ENCODE assay signal across 26 cellular contexts in the genomic region with DNA sequence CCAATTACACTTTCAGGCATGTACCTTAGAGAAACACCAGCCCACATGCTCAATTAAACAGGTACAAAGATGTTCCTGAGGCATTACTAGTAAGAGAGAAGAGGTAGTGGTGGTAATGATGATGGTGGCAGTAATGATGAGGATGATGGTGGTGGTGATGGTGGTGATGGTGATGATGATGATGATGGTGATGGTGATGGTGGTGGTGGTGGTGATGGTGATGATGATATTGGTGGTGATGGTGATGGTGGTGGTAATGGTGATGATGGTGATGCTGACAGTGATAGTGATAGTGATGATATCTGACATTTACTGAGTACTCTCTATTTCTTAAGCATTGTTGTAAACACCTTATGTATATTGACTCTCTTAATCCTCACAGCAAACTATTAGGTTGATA.
DNase-seq lines count a peak whose midpoint lies in the region; ATAC-seq, FAIRE-seq and TF ChIP-seq lines count a peak whose summit lies in the region.
"Had no signal": no experiment of that assay in that cellular context is flagged by ENCODE, and none has a peak within 500 bp of the region (broad histone marks: within the 10 kb centered on the region; RNA-seq: fewer than 3 reads in every experiment).

No MANE protein-coding gene starts in this region.

- no peak overlapping the region for H3K9ac ChIP-seq in H1 (replicated peaks in 1 of 4; ENCODE audit: extremely low read depth in 1 of 4, low read depth in 3 of 4, low read length in 3 of 4)
- H3K9ac ChIP-seq: BLaER1 had no signal

- TF ChIP-seq CTCF in HEK293 (tag by site-specific recombination; IDR thresholded peaks at IDR 0.05) (no peak), H1 (IDR thresholded peaks at IDR 0.05; ENCODE audit: control extremely low read depth in 1 of 3, insufficient read depth in 1 of 3, low read depth in 1 of 3, low read length in 3 of 3) (no peak), testis (IDR thresholded peaks at IDR 0.05) (no peak)

- H3K36me3 ChIP-seq in HEK293 (ENCODE audit: control insufficient read depth in 2 of 2, insufficient read depth in 1 of 2, low read length in 2 of 2) (peaks cover 0 to 5% of the 10 kb centered on the region in 2 experiments; a peak in 1 of 3 replicates), H1 (ENCODE audit: control insufficient read depth in 2 of 4, insufficient read depth in 4 of 4, low read length in 3 of 4) (no peaks in the 10 kb centered on the region), testis (ENCODE audit: low read depth, missing control alignments) (no peaks in the 10 kb centered on the region)
- H3K36me3 ChIP-seq: BE2C, BLaER1 had no signal

- DNase-seq in HTR-8/SVneo (ENCODE audit: insufficient read length, low spot score) (no peak), H1 (ENCODE audit: low read depth in 1 of 2, low spot score in 2 of 2) (no peak), iPS-NIHi7 (ENCODE audit: extremely low spot score) (no peak), testis (no peak)
- DNase-seq: 8988T; ACHN; BE2C; C1 segment of cervical spinal cord; CD4-positive, alpha-beta memory T cell; CD4-positive, CD25-positive, alpha-beta regulatory T cell; CD8-positive, alpha-beta memory T cell; COR-L47; DMS 273 treated with DMSO at 0.1 percent for 48 hours; DMS153; DMS53; DMS79; DND-41; EL; GDM1 had no signal

- CTCF ChIA-PET in HEK293 (lab: Yijun Ruan, JAX) = no interaction called here
- CTCF ChIA-PET in H1 (lab: Charles Lee; ENCODE audit: partially characterized antibody) = no interaction called here

- TF ChIP-seq EP300 in H1 (IDR thresholded peaks at IDR 0.05; ENCODE audit: borderline replicate concordance in 1 of 2, low read depth in 2 of 2, low read length in 2 of 2) = no peak

- no peak overlapping the region for H3K27ac ChIP-seq in HEK293 (ENCODE audit: extremely low read depth, low read depth, low read length)
- H3K27ac ChIP-seq in H1 (ENCODE audit: low read depth, low read length) = no peak overlapping the region
- H3K27ac ChIP-seq in testis = no peak overlapping the region
- H3K27ac ChIP-seq: BLaER1 had no signal

- H2BK120ac ChIP-seq in H1 (replicated peaks; ENCODE audit: low read depth, low read length) = no peak overlapping the region

- TF ChIP-seq POLR2A in H1 (IDR thresholded peaks at IDR 0.05; ENCODE audit: control extremely low read depth in 1 of 2, low read depth in 2 of 2, low read length in 2 of 2) (no peak), testis (IDR thresholded peaks at IDR 0.05) (no peak)

- no peak overlapping the region for H2BK12ac ChIP-seq in H1 (ENCODE audit: low read depth, low read length)

- no peak overlapping the region for H3K4ac ChIP-seq in H1 (replicated peaks; ENCODE audit: insufficient read length, low read depth, low read length)

- no peak overlapping the region for H4K5ac ChIP-seq in H1 (ENCODE audit: insufficient read length, low read depth, low read length)

- no peak overlapping the region for H4K91ac ChIP-seq in H1 (replicated peaks; ENCODE audit: insufficient read length, low read length)

- no peak overlapping the region for H3K4me2 ChIP-seq in H1 (ENCODE audit: insufficient read depth in 1 of 2, low read depth in 2 of 2, low read length in 2 of 2)
- H3K4me2 ChIP-seq: BLaER1 had no signal

- no peak overlapping the region for H2BK15ac ChIP-seq in H1 (ENCODE audit: low read length)

- no peak overlapping the region for H2BK5ac ChIP-seq in H1 (ENCODE audit: low read depth, low read length)

- H3K23ac ChIP-seq in H1 (ENCODE audit: insufficient read length) = no peak overlapping the region

- no peaks in the 10 kb centered on the region for H4K20me1 ChIP-seq in H1 (replicated peaks in 1 of 2; ENCODE audit: control insufficient read depth in 1 of 2, insufficient read depth in 2 of 2, low read length in 2 of 2)
- H4K20me1 ChIP-seq: BLaER1 had no signal

- no peak for ATAC-seq in HG02981 (IDR thresholded peaks at IDR 0.05; ENCODE audit: unreplicated experiment)
- ATAC-seq: GM12878 had no signal

- no peaks in the 10 kb centered on the region for H3K79me1 ChIP-seq in H1 (ENCODE audit: low read depth, low read length)

- no peaks in the 10 kb centered on the region for H3K4me1 ChIP-seq in HEK293 (ENCODE audit: control insufficient read depth, insufficient read depth, low read length)
- H3K4me1 ChIP-seq in H1 (replicated peaks in 1 of 4; ENCODE audit: control insufficient read depth in 3 of 4, insufficient read depth in 4 of 4, low read length in 3 of 4) = no peaks in the 10 kb centered on the region
- H3K4me1 ChIP-seq in testis = no peaks in the 10 kb centered on the region
- H3K4me1 ChIP-seq: BE2C, BLaER1 had no signal

- no peak for TF ChIP-seq RAD21 in H1 (IDR thresholded peaks at IDR 0.05 in 1 of 2, conservative IDR thresholded peaks at IDR 0.05 in 1 of 2; ENCODE audit: low read depth in 2 of 2, low read length in 2 of 2)

- no peak overlapping the region for H2AFZ ChIP-seq in H1 (ENCODE audit: low read length)

- no peak overlapping the region for H2BK20ac ChIP-seq in H1 (ENCODE audit: low read length)

- H3K23me2 ChIP-seq in H1 (ENCODE audit: low read depth, low read length) = peaks cover 3% of the 10 kb centered on the region; the same call in 1 of the 2 replicates

- H3K4me3 ChIP-seq in HEK293 (ENCODE audit: low read depth, low read length) = no peak overlapping the region
- no peak overlapping the region for H3K4me3 ChIP-seq in H1 (ENCODE audit: extremely low read depth in 1 of 4, insufficient read depth in 2 of 4, low read depth in 3 of 4, low read length in 4 of 4)
- H3K4me3 ChIP-seq in testis = no peak overlapping the region
- H3K4me3 ChIP-seq: BLaER1, GM12878 had no signal

- H3K9me3 ChIP-seq in HEK293 (ENCODE audit: control insufficient read depth, insufficient read depth, low read depth, low read length) (no peaks in the 10 kb centered on the region), H1 (ENCODE audit: insufficient read depth in 2 of 2, low read depth in 1 of 2, low read length in 1 of 2) (peaks cover 7 to 8% of the 10 kb centered on the region in 2 experiments), testis (no peaks in the 10 kb centered on the region)

- H2AK5ac ChIP-seq in H1 (ENCODE audit: low read depth, low read length) = no peak overlapping the region

- FAIRE-seq in HTR-8/SVneo (lab: Jason Lieb, UNC) (peak; percentile 95), H1 (lab: Jason Lieb, UNC) (no peak)
- FAIRE-seq: A204.1, GM12878, GM12892, GM18507 had no signal

- POLR2A ChIA-PET in HEK293 (lab: Yijun Ruan, JAX) (no interaction called here), H1 (lab: Charles Lee; ENCODE audit: partially characterized antibody) (no interaction called here)

- intact Hi-C loops in testis (cut with DNase I; ENCODE audit: low total_unique reads) = no loop called here

- no peaks in the 10 kb centered on the region for H3K79me2 ChIP-seq in H1 (ENCODE audit: control insufficient read depth in 1 of 2, insufficient read depth in 2 of 2, low read length in 2 of 2)

- no peaks in the 10 kb centered on the region for H3K27me3 ChIP-seq in H1 (replicated peaks in 1 of 4; ENCODE audit: control insufficient read depth in 3 of 4, extremely low read depth in 1 of 4, insufficient read depth in 3 of 4, low read length in 3 of 4)
- no peaks in the 10 kb centered on the region for H3K27me3 ChIP-seq in testis
- H3K27me3 ChIP-seq: BE2C, BLaER1 had no signal

- no peak overlapping the region for H3K14ac ChIP-seq in H1 (ENCODE audit: insufficient read length)

- H4K8ac ChIP-seq in H1 (ENCODE audit: extremely low read depth, insufficient read depth, low read length) = no peak overlapping the region

- peak overlapping the region; percentile 99 for H3K56ac ChIP-seq in H1 (replicated peaks; ENCODE audit: insufficient read length, low read depth, low read length)

- H3K18ac ChIP-seq in H1 (ENCODE audit: extremely low read depth, low read length) = no peak overlapping the region

TF ChIP-seq in HEK293, 187 proteins besides CTCF, POLR2A, EP300 and RAD21:
- TF ChIP-seq, protein P1, sequence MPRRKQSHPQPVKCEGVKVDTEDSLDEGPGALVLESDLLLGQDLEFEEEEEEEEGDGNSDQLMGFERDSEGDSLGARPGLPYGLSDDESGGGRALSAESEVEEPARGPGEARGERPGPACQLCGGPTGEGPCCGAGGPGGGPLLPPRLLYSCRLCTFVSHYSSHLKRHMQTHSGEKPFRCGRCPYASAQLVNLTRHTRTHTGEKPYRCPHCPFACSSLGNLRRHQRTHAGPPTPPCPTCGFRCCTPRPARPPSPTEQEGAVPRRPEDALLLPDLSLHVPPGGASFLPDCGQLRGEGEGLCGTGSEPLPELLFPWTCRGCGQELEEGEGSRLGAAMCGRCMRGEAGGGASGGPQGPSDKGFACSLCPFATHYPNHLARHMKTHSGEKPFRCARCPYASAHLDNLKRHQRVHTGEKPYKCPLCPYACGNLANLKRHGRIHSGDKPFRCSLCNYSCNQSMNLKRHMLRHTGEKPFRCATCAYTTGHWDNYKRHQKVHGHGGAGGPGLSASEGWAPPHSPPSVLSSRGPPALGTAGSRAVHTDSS (tag by site-specific recombination; IDR thresholded peaks at IDR 0.05) = peak; percentile 95
- peak; percentile 74; the same call in 1 of the 2 replicates for TF ChIP-seq ZNF776 (tag by site-specific recombination; IDR thresholded peaks at IDR 0.05; ENCODE audit: borderline replicate concordance)
- TF ChIP-seq ZNF792 (tag by site-specific recombination; IDR thresholded peaks at IDR 0.05) = no peak

TF ChIP-seq in H1, 55 proteins besides CTCF, POLR2A, EP300 and RAD21:
- TF ChIP-seq MAFK (IDR thresholded peaks at IDR 0.05; ENCODE audit: low read depth, low read length) = no peak
